In the genomic region with DNA sequence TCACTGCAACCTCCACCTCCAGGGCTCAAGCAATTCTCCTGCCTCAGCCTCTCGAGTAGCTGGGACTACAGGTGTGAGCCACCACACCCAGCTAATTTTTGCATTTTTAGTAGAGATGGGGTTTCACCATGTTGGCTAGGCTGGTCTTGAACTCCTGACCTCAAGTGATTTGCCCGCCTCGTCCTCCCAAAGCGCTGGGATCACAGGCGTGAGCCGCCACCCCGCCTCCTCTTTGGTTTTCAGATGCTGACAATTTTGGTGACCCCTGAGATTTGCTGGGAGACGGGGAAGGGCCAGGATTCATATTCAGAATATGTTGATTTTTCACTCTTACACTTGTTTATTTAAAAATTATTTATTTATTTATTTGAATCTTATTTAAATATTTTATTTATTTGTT, we compare ENCODE assay signal across 1 cellular context. TPM values are rescaled to one million over a fixed set of nuclear protein-coding genes. Genes with fewer than 3 reads are reported as not detected.
"Had no signal": no experiment of that assay in that cellular context is flagged by ENCODE, and none has a peak within 500 bp of the region (broad histone marks: within the 10 kb centered on the region; RNA-seq: fewer than 3 reads in every experiment).

No MANE protein-coding gene starts in this region.

RNA-seq across cellular contexts. Expression of a gene that starts 28.2 kb away (rescaled TPM):
- total RNA-seq: GM12878 had no signal
- polyA plus RNA-seq: GM12878 had no signal
